8 cellular contexts compared by ENCODE assay signal in the genomic region with DNA sequence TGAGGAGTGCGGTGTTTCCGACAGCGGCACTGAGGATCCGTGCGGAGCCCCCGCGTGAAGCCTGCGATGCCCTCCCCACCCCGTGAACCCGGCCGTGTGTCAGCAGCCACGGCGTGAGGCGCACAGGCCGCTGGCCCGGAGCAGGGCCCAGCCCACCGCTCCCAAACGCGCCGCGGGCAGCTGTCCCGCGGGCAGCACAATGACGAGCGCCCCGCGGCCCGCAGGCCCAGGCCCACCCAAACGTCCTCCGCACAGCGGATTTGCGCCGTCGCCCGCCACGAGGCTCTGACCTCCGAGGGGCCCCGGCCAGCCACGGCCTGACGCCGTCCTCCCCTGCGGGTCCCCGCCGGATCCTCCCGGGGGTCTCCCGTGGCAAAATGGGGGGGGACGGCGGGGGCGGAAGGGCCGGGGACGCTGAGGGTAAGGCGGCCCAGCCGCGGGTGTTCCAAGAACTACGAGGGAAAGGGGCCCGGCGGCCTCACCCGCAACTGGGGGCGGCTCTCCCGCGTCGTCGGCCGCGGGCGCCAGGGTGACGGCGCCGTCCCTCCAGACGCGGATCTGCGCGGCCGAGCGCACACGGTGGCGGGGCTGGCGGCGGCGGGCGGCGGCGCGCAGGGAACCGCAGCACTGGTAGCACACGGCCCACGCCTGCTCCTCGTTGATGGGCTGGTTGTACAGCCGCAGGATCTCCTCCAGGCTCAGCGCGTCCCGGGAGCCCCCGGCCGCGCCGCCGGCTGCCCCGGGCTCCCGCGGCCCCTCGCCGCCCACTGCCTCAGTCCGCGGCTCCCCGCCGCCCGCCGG. TPM values are rescaled to one million over a fixed set of nuclear protein-coding genes. Genes with fewer than 3 reads are reported as not detected.
DNase-seq lines count a peak whose midpoint lies in the region; ATAC-seq, FAIRE-seq and TF ChIP-seq lines count a peak whose summit lies in the region.

No MANE protein-coding gene starts in this region.

- H3K4me3 ChIP-seq in IMR-90 (ENCODE audit: insufficient read depth, low read depth, low read length) = peak overlapping the region; percentile 91
- H3K4me3 ChIP-seq in fibroblast of mammary gland (ENCODE audit: control insufficient read depth, low read depth, low read length) = peak overlapping the region; percentile 84

- intact Hi-C loops in IMR-90 (cut with micrococcal nuclease) = loop anchor here (5.0 kb wide), 2 partner anchors 250 to 280 kb away; a partner anchor contains a TSS

- peak overlapping the region; percentile 90 for H3K4me2 ChIP-seq in IMR-90 (ENCODE audit: low read depth, low read length)

- TF ChIP-seq POLR2A in IMR-90 (IDR thresholded peaks at IDR 0.05; ENCODE audit: low read depth, low read length) = peak; percentile 71

- CTCF ChIA-PET in IMR-90 (lab: Yijun Ruan, JAX) = interaction anchor here (0.5 kb wide), 1 partner anchor 326 kb away, joined by 4 read pairs; no protein-coding TSS in a partner anchor

- peak overlapping the region; percentile 62 for H4K91ac ChIP-seq in IMR-90 (ENCODE audit: insufficient read depth, low read depth, low read length)

- H4K8ac ChIP-seq in IMR-90 (ENCODE audit: low read depth in 2 of 2, low read length in 2 of 2) = peak overlapping the region in 1 of 2 experiments; percentile 85; a peak in 2 of 4 replicates

- no peaks in the 10 kb centered on the region for H3K9me3 ChIP-seq in IMR-90 (ENCODE audit: control insufficient read depth, insufficient read depth, low read length)

- H3K4ac ChIP-seq in IMR-90 (ENCODE audit: low read depth, low read length) = peak overlapping the region; percentile 87

- ATAC-seq in GM21515 (IDR thresholded peaks at IDR 0.05; ENCODE audit: unreplicated experiment) (peak; percentile 39), IMR-90 (ENCODE audit: low read depth) (peak; percentile 58)
- peak; percentile 71 to 77 for ATAC-seq in activated T-cell treated with anti-CD3 and anti-CD28 coated beads, Interleukin-2, amount 50 U/mL, for 4 hours
- ATAC-seq in natural killer cell treated with Interleukin-12 subunit alpha and Interleukin-12 subunit beta and Interleukin-15 and Interleukin-18, amount 100 ng/mL, for 72 hours = peak; percentile 76 to 77

- H2BK120ac ChIP-seq in IMR-90 (ENCODE audit: low read depth, low read length) = 0 out of 2 replicates have a peak overlapping the region, but pooled peaks have one; percentile 27

- peaks cover 4% of the 10 kb centered on the region for H3K4me1 ChIP-seq in IMR-90 (ENCODE audit: control insufficient read depth, insufficient read depth, low read length)

- 3% methylated on average over 38 of the region's 108 CpGs; no CpG with 5 or more reads in 1 of the 2 experiments for WGBS in IMR-90 (ENCODE audit: extremely low coverage in 2 of 2, insufficient read length in 1 of 2), 2 experiments

- POLR2A ChIA-PET in IMR-90 (lab: Charles Lee; ENCODE audit: unreplicated experiment) = no interaction called here

- peak overlapping the region; percentile 70 for H2BK5ac ChIP-seq in IMR-90 (ENCODE audit: low read depth, low read length, poor library complexity, severe bottlenecking)

- no peak overlapping the region for H2BK20ac ChIP-seq in IMR-90 (ENCODE audit: low read depth, low read length)

- peaks cover 5% of the 10 kb centered on the region for H3K9me1 ChIP-seq in IMR-90 (ENCODE audit: insufficient read depth, low read length)

- peak overlapping the region; percentile 95 for H2AK9ac ChIP-seq in IMR-90 (replicated peaks; ENCODE audit: low read depth, low read length, poor library complexity)

- DNase-seq in ELF-1 (ENCODE audit: low read depth, low spot score) (peak; percentile 23), IMR-90 (peak; percentile 48), fibroblast of mammary gland (ENCODE audit: low read depth) (peak; percentile 33), urothelium cell line (ENCODE audit: low spot score) (peak; percentile 83), NCI-H226 (no peak)
- DNase-seq in activated T-cell treated with anti-CD3 and anti-CD28 coated beads, Interleukin-2, amount 50 U/mL, for 4 hours = peak; percentile 16
- no peak for DNase-seq in natural killer cell treated with Interleukin-12 subunit alpha and Interleukin-12 subunit beta and Interleukin-15 and Interleukin-18, amount 100 ng/mL, for 72 hours (ENCODE audit: low spot score)

- H3K27me3 ChIP-seq in IMR-90 (ENCODE audit: control insufficient read depth, insufficient read depth, low read length) = no peaks in the 10 kb centered on the region

- no peaks in the 10 kb centered on the region for H3K36me3 Mint-ChIP-seq in activated T-cell treated with anti-CD3 and anti-CD28 coated beads, Interleukin-2, amount 50 U/mL, for 4 hours (ENCODE audit: insufficient read depth)
- no peaks in the 10 kb centered on the region for H3K36me3 Mint-ChIP-seq in natural killer cell treated with Interleukin-12 subunit alpha and Interleukin-12 subunit beta and Interleukin-15 and Interleukin-18, amount 100 ng/mL, for 72 hours

- peak overlapping the region; percentile 64 for H3K18ac ChIP-seq in IMR-90 (ENCODE audit: low read depth, low read length)

- BruUV-seq in IMR-90 (replicated peaks; lab: Mats Ljungman, UMichigan) = no TSS peak

- dilution Hi-C loops in IMR-90 (cut with HindIII; ENCODE audit: low sequenced_read_pairs, unreplicated experiment) = no loop called here

- H3K23ac ChIP-seq in IMR-90 (ENCODE audit: low read depth, low read length) = peak overlapping the region; percentile 96

- no peaks in the 10 kb centered on the region for H3K9me3 Mint-ChIP-seq in activated T-cell treated with anti-CD3 and anti-CD28 coated beads, Interleukin-2, amount 50 U/mL, for 4 hours
- no peaks in the 10 kb centered on the region for H3K9me3 Mint-ChIP-seq in natural killer cell treated with Interleukin-12 subunit alpha and Interleukin-12 subunit beta and Interleukin-15 and Interleukin-18, amount 100 ng/mL, for 72 hours

- FAIRE-seq in urothelium cell line (lab: Jason Lieb, UNC) = peak; percentile 99

- H3K27ac Mint-ChIP-seq in natural killer cell treated with Interleukin-12 subunit alpha and Interleukin-12 subunit beta and Interleukin-15 and Interleukin-18, amount 100 ng/mL, for 72 hours = peak overlapping the region in 1 of 2 donors; percentile 79

- peak overlapping the region; percentile 98 for H3K14ac ChIP-seq in IMR-90 (replicated peaks; ENCODE audit: low read depth, low read length)

- H3K27me3 Mint-ChIP-seq in activated T-cell treated with anti-CD3 and anti-CD28 coated beads, Interleukin-2, amount 50 U/mL, for 4 hours (ENCODE audit: low read depth) = peaks cover 24% of the 10 kb centered on the region
- peaks cover 8 to 16% of the 10 kb centered on the region in 2 donors for H3K27me3 Mint-ChIP-seq in natural killer cell treated with Interleukin-12 subunit alpha and Interleukin-12 subunit beta and Interleukin-15 and Interleukin-18, amount 100 ng/mL, for 72 hours

- H2AFZ ChIP-seq in IMR-90 (replicated peaks; ENCODE audit: low read length, poor library complexity) = peak overlapping the region; percentile 95

- no peaks in the 10 kb centered on the region for H3K36me3 ChIP-seq in IMR-90 (ENCODE audit: control insufficient read depth, insufficient read depth, low read length)

- H3K27ac ChIP-seq in IMR-90 (ENCODE audit: insufficient read depth, low read length) = peak overlapping the region; percentile 69

- peak overlapping the region; percentile 47 for H3K56ac ChIP-seq in IMR-90 (ENCODE audit: extremely low read depth, insufficient read depth, low read length)

- H3K4me3 Mint-ChIP-seq in activated T-cell treated with anti-CD3 and anti-CD28 coated beads, Interleukin-2, amount 50 U/mL, for 4 hours = peak overlapping the region; percentile 76
- H3K4me3 Mint-ChIP-seq in natural killer cell treated with Interleukin-12 subunit alpha and Interleukin-12 subunit beta and Interleukin-15 and Interleukin-18, amount 100 ng/mL, for 72 hours = peak overlapping the region; percentile 68

- H4K5ac ChIP-seq in IMR-90 (ENCODE audit: low read depth, low read length) = 0 out of 2 replicates have a peak overlapping the region, but pooled peaks have one; percentile 41

- no peak for TF ChIP-seq RAD21 in IMR-90 (IDR thresholded peaks at IDR 0.05; ENCODE audit: low read length)

- H3K9ac ChIP-seq in IMR-90 (ENCODE audit: low read depth, low read length) = peak overlapping the region; percentile 88

- in situ Hi-C loops in IMR-90 (cut with MboI; ENCODE audit: low sequenced_read_pairs) = no loop called here

- TF ChIP-seq CTCF in IMR-90 (conservative IDR thresholded peaks at IDR 0.05; ENCODE audit: low read depth, low read length) (no peak), fibroblast of mammary gland (conservative IDR thresholded peaks at IDR 0.05; ENCODE audit: control insufficient read depth, insufficient read depth, low read depth, low read length) (no peak)

- peaks cover 12% of the 10 kb centered on the region for H3K4me1 Mint-ChIP-seq in activated T-cell treated with anti-CD3 and anti-CD28 coated beads, Interleukin-2, amount 50 U/mL, for 4 hours (ENCODE audit: low read depth)
- peaks cover 21 to 31% of the 10 kb centered on the region in 2 donors for H3K4me1 Mint-ChIP-seq in natural killer cell treated with Interleukin-12 subunit alpha and Interleukin-12 subunit beta and Interleukin-15 and Interleukin-18, amount 100 ng/mL, for 72 hours (ENCODE audit: low read depth in 2 of 2)

- peaks cover 20% of the 10 kb centered on the region for H4K20me1 ChIP-seq in IMR-90 (ENCODE audit: insufficient read depth, low read length)

- H2AK5ac ChIP-seq in IMR-90 (ENCODE audit: low read depth, low read length) = no peak overlapping the region

- H3K79me1 ChIP-seq in IMR-90 (ENCODE audit: low read depth in 1 of 2, low read length in 2 of 2) = peaks cover 0 to 28% of the 10 kb centered on the region in 2 experiments; a peak in 2 of 4 replicates

- peak overlapping the region; percentile 30; the same call in 1 of the 3 replicates for H2BK15ac ChIP-seq in IMR-90 (ENCODE audit: low read depth, low read length)

RNA-seq across cellular contexts. Expression of a gene that starts 0.7 kb away (rescaled TPM):
- 28.3 and 31.4 TPM in 2 replicates for total RNA-seq in IMR-90 (2012; rRNA removed)
- 10.9 and 11.6 TPM in 2 replicates for polyA plus RNA-seq in IMR-90 (2012; rRNA removed)
- 3.9 and 8.2 TPM in 2 replicates for polyA plus RNA-seq in IMR-90 (2012; cell fraction: cytosol; rRNA removed)
- polyA plus RNA-seq in IMR-90 (2012; cell fraction: nucleus; rRNA removed; ENCODE audit: low replicate concordance) = 6.4 and 38.7 TPM in 2 replicates
- 1 to 10 TPM; 2.2 to 4.3 (median 3.2) TPM for total RNA-seq in activated T-cell treated with anti-CD3 and anti-CD28 coated beads, Interleukin-2, amount 50 U/mL, for 4 hours
- total RNA-seq in natural killer cell treated with Interleukin-12 subunit alpha and Interleukin-12 subunit beta and Interleukin-15 and Interleukin-18, amount 100 ng/mL, for 72 hours = 10 to 100 TPM in 1 of 2 donors, 1 to 10 TPM in 1; 7.8 to 12.0 TPM

RNA-seq across cellular contexts. Expression of a gene that starts 45.3 kb away (rescaled TPM):
- total RNA-seq in IMR-90 (2012; rRNA removed) = 8.1 and 8.3 TPM in 2 replicates
- polyA plus RNA-seq in IMR-90 (2012; rRNA removed) = 4.8 and 5.1 TPM in 2 replicates
- 1.6 and 4.0 TPM in 2 replicates for polyA plus RNA-seq in IMR-90 (2012; cell fraction: cytosol; rRNA removed)
- polyA plus RNA-seq in IMR-90 (2012; cell fraction: nucleus; rRNA removed; ENCODE audit: low replicate concordance) = 2.7 and 5.1 TPM in 2 replicates
- 10 to 100 TPM; 11.1 to 12.3 (median 11.5) TPM for total RNA-seq in activated T-cell treated with anti-CD3 and anti-CD28 coated beads, Interleukin-2, amount 50 U/mL, for 4 hours
- 10 to 100 TPM; 10.1 to 14.4 TPM for total RNA-seq in natural killer cell treated with Interleukin-12 subunit alpha and Interleukin-12 subunit beta and Interleukin-15 and Interleukin-18, amount 100 ng/mL, for 72 hours

RNA-seq across cellular contexts. Expression of a gene that starts 45.6 kb away (rescaled TPM):
- 59.5 and 60.8 TPM in 2 replicates for total RNA-seq in IMR-90 (2012; rRNA removed)
- 30.4 and 34.4 TPM in 2 replicates for polyA plus RNA-seq in IMR-90 (2012; rRNA removed)
- 16.0 and 17.5 TPM in 2 replicates for polyA plus RNA-seq in IMR-90 (2012; cell fraction: cytosol; rRNA removed)
- polyA plus RNA-seq in IMR-90 (2012; cell fraction: nucleus; rRNA removed; ENCODE audit: low replicate concordance) = 5.7 and 26.1 TPM in 2 replicates
- 100 to 1,000 TPM in 1 of 3 donors, 10 to 100 TPM in 2; 96.9 to 103 (median 99.1) TPM for total RNA-seq in activated T-cell treated with anti-CD3 and anti-CD28 coated beads, Interleukin-2, amount 50 U/mL, for 4 hours
- total RNA-seq in natural killer cell treated with Interleukin-12 subunit alpha and Interleukin-12 subunit beta and Interleukin-15 and Interleukin-18, amount 100 ng/mL, for 72 hours = 10 to 100 TPM; 72.1 to 80.5 TPM

Comparison
In these comparisons a context has a peak if more than half of its experiments do, and no peak if none do; other contexts are left out.
1. DNase-seq: peak in ELF-1 (single experiment), IMR-90 (single experiment), activated T-cell treated with anti-CD3 and anti-CD28 coated beads, Interleukin-2, amount 50 U/mL, for 4 hours (single experiment), fibroblast of mammary gland (single experiment) and urothelium cell line (single experiment); none in natural killer cell treated with Interleukin-12 subunit alpha and Interleukin-12 subunit beta and Interleukin-15 and Interleukin-18, amount 100 ng/mL, for 72 hours (single experiment) and NCI-H226 (single experiment).
2. Peak in every context shown above with its lines, with median percentiles within 50 percentile points of each other: ATAC-seq.